Comparison of ENCODE assay signal across 17 cellular contexts in the genomic region with DNA sequence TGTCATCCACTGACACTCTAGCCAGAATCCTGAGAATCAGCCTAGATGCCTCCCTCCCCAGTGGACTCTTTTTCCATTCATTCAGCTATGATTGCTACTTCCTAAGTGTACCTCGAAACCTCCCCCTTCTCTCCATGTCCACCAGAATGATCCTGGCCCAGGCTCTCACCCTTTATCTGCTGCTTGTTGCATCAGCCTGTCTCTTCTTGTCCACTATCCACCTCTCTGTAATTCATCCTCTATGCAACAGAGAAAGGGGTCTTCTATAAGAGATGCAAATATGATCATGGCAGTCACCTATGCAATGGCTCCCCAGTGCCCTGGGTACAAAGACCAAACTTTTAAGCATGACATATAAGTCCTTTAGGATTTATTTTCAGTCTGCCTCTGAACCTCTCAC. TPM values are rescaled to one million over a fixed set of nuclear protein-coding genes. Genes with fewer than 3 reads are reported as not detected.
DNase-seq lines count a peak whose midpoint lies in the region; ATAC-seq, FAIRE-seq and TF ChIP-seq lines count a peak whose summit lies in the region.
"Had no signal": no experiment of that assay in that cellular context is flagged by ENCODE, and none has a peak within 500 bp of the region (broad histone marks: within the 10 kb centered on the region; RNA-seq: fewer than 3 reads in every experiment).

No MANE protein-coding gene starts in this region.

- H3K36me3 ChIP-seq in astrocyte (ENCODE audit: insufficient read depth, low read length) (no peaks in the 10 kb centered on the region), keratinocyte (ENCODE audit: control insufficient read depth in 2 of 2, extremely low read depth in 1 of 2, insufficient read depth in 2 of 2, low read length in 2 of 2) (no peaks in the 10 kb centered on the region), OCI-LY7 (ENCODE audit: insufficient read depth, low read length) (no peaks in the 10 kb centered on the region)

- no peaks in the 10 kb centered on the region for H3K79me2 ChIP-seq in astrocyte (ENCODE audit: insufficient read depth, low read length)
- H3K79me2 ChIP-seq in keratinocyte (ENCODE audit: control insufficient read depth, insufficient read depth, low read length), result no peaks in the 10 kb centered on the region
- H3K79me2 ChIP-seq in OCI-LY7 (ENCODE audit: insufficient read depth, low read depth, low read length), result no peaks in the 10 kb centered on the region

- peaks cover 7% of the 10 kb centered on the region for H3K27me3 Mint-ChIP-seq in stimulated activated naive CD8-positive, alpha-beta T cell treated with anti-CD3 and anti-CD28 coated beads, Interleukin-15, Interleukin-2, amounts not matched to agents 100 ng/mL and 50 ng/mL, for 24 hours
- no peaks in the 10 kb centered on the region for H3K27me3 Mint-ChIP-seq in astrocyte (ENCODE audit: low read depth, unreplicated experiment)

- H3K4me3 ChIP-seq in astrocyte (ENCODE audit: insufficient read depth, low read depth, low read length) (no peak overlapping the region), keratinocyte (ENCODE audit: control insufficient read depth in 2 of 3, extremely low read depth in 1 of 3, insufficient read depth in 2 of 3, low read depth in 1 of 3, low read length in 3 of 3) (no peak overlapping the region), OCI-LY7 (ENCODE audit: low read depth, low read length, poor library complexity, severe bottlenecking) (no peak overlapping the region)
- H3K4me3 ChIP-seq: GM12878, GM23248 had no signal

- H3K27ac Mint-ChIP-seq in stimulated activated naive CD8-positive, alpha-beta T cell treated with anti-CD3 and anti-CD28 coated beads, Interleukin-15, Interleukin-2, amounts not matched to agents 100 ng/mL and 50 ng/mL, for 24 hours, result peak overlapping the region; percentile 36
- no peak overlapping the region for H3K27ac Mint-ChIP-seq in astrocyte (ENCODE audit: unreplicated experiment)
- H3K27ac Mint-ChIP-seq: B cell; CD4-positive, alpha-beta T cell had no signal

- H4K20me1 ChIP-seq in astrocyte (ENCODE audit: insufficient read depth, low read length), result no peaks in the 10 kb centered on the region
- H4K20me1 ChIP-seq in keratinocyte (ENCODE audit: control insufficient read depth, extremely low read depth, insufficient read depth, low read length), result no peaks in the 10 kb centered on the region
- no peaks in the 10 kb centered on the region for H4K20me1 ChIP-seq in OCI-LY7 (ENCODE audit: insufficient read depth, low read length)

- intact Hi-C loops in OCI-LY7 (cut with micrococcal nuclease; ENCODE audit: unreplicated experiment), result loop anchor here (10.0 kb wide), 1 partner anchor 1199 kb away; no protein-coding TSS in a partner anchor

- H3K27ac ChIP-seq in astrocyte (ENCODE audit: low read depth, low read length) (no peak overlapping the region), keratinocyte (ENCODE audit: control insufficient read depth, insufficient read depth, low read length) (no peak overlapping the region), OCI-LY7 (ENCODE audit: low read depth, low read length, poor library complexity, severe bottlenecking) (no peak overlapping the region)
- H3K27ac ChIP-seq: GM23248 had no signal

- ATAC-seq in stimulated activated naive CD8-positive, alpha-beta T cell treated with anti-CD3 and anti-CD28 coated beads, Interleukin-15, Interleukin-2, amounts not matched to agents 100 U/mL and 50 U/mL, for 24 hours, result no peak
- ATAC-seq: GM12878 had no signal

- H3K9me3 ChIP-seq in astrocyte (ENCODE audit: insufficient read depth, low read depth, low read length) (no peaks in the 10 kb centered on the region), keratinocyte (ENCODE audit: control insufficient read depth, low read depth, low read length) (no peaks in the 10 kb centered on the region), OCI-LY7 (ENCODE audit: low read length) (no peaks in the 10 kb centered on the region)

- H2AFZ ChIP-seq in astrocyte (ENCODE audit: low read depth, low read length) (no peak overlapping the region), keratinocyte (ENCODE audit: control insufficient read depth, low read length) (no peak overlapping the region), OCI-LY7 (ENCODE audit: low read length) (no peak overlapping the region)
- H2AFZ ChIP-seq: GM23248 had no signal

- H3K4me1 ChIP-seq in astrocyte (ENCODE audit: insufficient read depth, low read length) (peaks cover 12% of the 10 kb centered on the region), keratinocyte (ENCODE audit: control insufficient read depth, extremely low read depth, insufficient read depth, low read length) (peaks cover 23% of the 10 kb centered on the region), OCI-LY7 (ENCODE audit: insufficient read depth, low read length, poor library complexity, severe bottlenecking) (no peaks in the 10 kb centered on the region)

- H3K27me3 ChIP-seq in astrocyte (ENCODE audit: insufficient read depth, low read length) (no peaks in the 10 kb centered on the region), keratinocyte (ENCODE audit: control insufficient read depth, extremely low read depth, insufficient read depth, low read length) (no peaks in the 10 kb centered on the region)

- CTCF ChIA-PET in OCI-LY7 (lab: Charles Lee; ENCODE audit: unreplicated experiment), result no interaction called here

- dilution Hi-C loops in keratinocyte (cut with MboI; ENCODE audit: extremely low pct_ligation_motif_present, low sequenced_read_pairs), result no loop called here

- H3K9me1 ChIP-seq in keratinocyte (ENCODE audit: control insufficient read depth, extremely low read depth, insufficient read depth, low read length), result no peaks in the 10 kb centered on the region

- H3K9me2 ChIP-seq in OCI-LY7 (ENCODE audit: insufficient read depth, low read length), result no peaks in the 10 kb centered on the region

- peaks cover 3% of the 10 kb centered on the region for H3K4me1 Mint-ChIP-seq in stimulated activated naive CD8-positive, alpha-beta T cell treated with anti-CD3 and anti-CD28 coated beads, Interleukin-15, Interleukin-2, amounts not matched to agents 100 ng/mL and 50 ng/mL, for 24 hours (ENCODE audit: low read depth)
- H3K4me1 Mint-ChIP-seq in astrocyte (ENCODE audit: low read depth, unreplicated experiment), result peaks cover 13% of the 10 kb centered on the region
- H3K4me1 Mint-ChIP-seq: B cell had no signal

- H3K9me3 Mint-ChIP-seq in stimulated activated naive CD8-positive, alpha-beta T cell treated with anti-CD3 and anti-CD28 coated beads, Interleukin-15, Interleukin-2, amounts not matched to agents 100 ng/mL and 50 ng/mL, for 24 hours, result no peaks in the 10 kb centered on the region
- peaks cover 2% of the 10 kb centered on the region for H3K9me3 Mint-ChIP-seq in astrocyte (ENCODE audit: unreplicated experiment)
- H3K9me3 Mint-ChIP-seq: CD4-positive, alpha-beta T cell had no signal

- FAIRE-seq in astrocyte (lab: Jason Lieb, UNC) (no peak), keratinocyte (lab: Jason Lieb, UNC) (peak; percentile 9)
- FAIRE-seq: GM12878, GM18507, H54, HTR-8/SVneo had no signal

- POLR2A ChIA-PET in OCI-LY7 (lab: Charles Lee), result no interaction called here

- peak overlapping the region; percentile 30 for H3K4me2 ChIP-seq in astrocyte (ENCODE audit: low read length)
- H3K4me2 ChIP-seq in keratinocyte (ENCODE audit: control insufficient read depth, extremely low read depth, insufficient read depth, low read depth, low read length), result no peak overlapping the region
- no peak overlapping the region for H3K4me2 ChIP-seq in OCI-LY7 (ENCODE audit: low read length)

- H3K4me3 Mint-ChIP-seq in stimulated activated naive CD8-positive, alpha-beta T cell treated with anti-CD3 and anti-CD28 coated beads, Interleukin-15, Interleukin-2, amounts not matched to agents 100 ng/mL and 50 ng/mL, for 24 hours, result no peak overlapping the region
- H3K4me3 Mint-ChIP-seq in astrocyte (ENCODE audit: unreplicated experiment), result no peak overlapping the region
- H3K4me3 Mint-ChIP-seq: B cell; CD4-positive, alpha-beta T cell had no signal

- H3K9ac ChIP-seq in astrocyte (ENCODE audit: low read length), result no peak overlapping the region
- no peak overlapping the region for H3K9ac ChIP-seq in keratinocyte (ENCODE audit: control insufficient read depth, extremely low read depth, insufficient read depth, low read length)
- H3K9ac ChIP-seq: GM23248 had no signal

- BruUV-seq in OCI-LY7 (replicated peaks; lab: Mats Ljungman, UMichigan), result no TSS peak

- no peak for DNase-seq in stimulated activated naive CD8-positive, alpha-beta T cell treated with anti-CD3 and anti-CD28 coated beads, Interleukin-15, Interleukin-2, amounts not matched to agents 100 U/mL and 50 U/mL, for 24 hours
- no peak for DNase-seq in astrocyte (ENCODE audit: low read depth)
- no peak for DNase-seq in keratinocyte (ENCODE audit: low read depth, low spot score)
- DNase-seq in NOMO-1 treated with dmso at 0.1 percent for 144 hours (lab: John Stamatoyannopoulos, UW; ENCODE audit: unreplicated experiment), result no peak
- no peak for DNase-seq in activated CD4-positive, alpha-beta T cell treated with anti-CD3 and anti-CD28 coated beads, Interleukin-2, amount 50 U/mL, for 1 hour
- DNase-seq in OCI-LY7 (ENCODE audit: low spot score), result no peak
- DNase-seq: C1 segment of cervical spinal cord; Calu3; CD4-positive, alpha-beta T cell; DMS 273 treated with DMSO at 0.1 percent for 48 hours had no signal

- H3K36me3 Mint-ChIP-seq in stimulated activated naive CD8-positive, alpha-beta T cell treated with anti-CD3 and anti-CD28 coated beads, Interleukin-15, Interleukin-2, amounts not matched to agents 100 ng/mL and 50 ng/mL, for 24 hours (ENCODE audit: low read depth), result no peaks in the 10 kb centered on the region
- H3K36me3 Mint-ChIP-seq in astrocyte (ENCODE audit: low read depth, unreplicated experiment), result no peaks in the 10 kb centered on the region

- no peak for TF ChIP-seq CTCF in astrocyte (IDR thresholded peaks at IDR 0.05; ENCODE audit: insufficient read depth, low read depth, low read length)
- no peak for TF ChIP-seq CTCF in keratinocyte (optimal IDR thresholded peaks at IDR 0.05 in 1 of 3, IDR thresholded peaks at IDR 0.05 in 1 of 3, conservative IDR thresholded peaks at IDR 0.05 in 1 of 3; ENCODE audit: extremely low read depth in 1 of 3, insufficient read depth in 2 of 3, low read length in 3 of 3)
- TF ChIP-seq CTCF in OCI-LY7 (conservative IDR thresholded peaks at IDR 0.05; ENCODE audit: low read length), result no peak

RNA-seq across cellular contexts. Expression of a gene that starts 37.7 kb away (rescaled TPM):
- 100 and 101 TPM in 2 replicates for total RNA-seq in astrocyte
- polyA plus RNA-seq in keratinocyte, result 31.2 to 83.1 TPM (median 70.1 TPM) in 3 replicates
- polyA plus RNA-seq in keratinocyte (2011; ENCODE audit: low read depth), result 322 TPM
- 20.0 and 37.1 TPM in 2 replicates for polyA plus RNA-seq in keratinocyte (2011; cell fraction: cytosol; rRNA removed)
- polyA plus RNA-seq in keratinocyte (2011; cell fraction: nucleus; rRNA removed), result 170 and 226 TPM in 2 replicates
- 43.2 and 179 TPM in 2 replicates for polyA plus RNA-seq in keratinocyte (2012; ENCODE audit: low replicate concordance)
- 28.4 to 46.4 TPM (median 36.4 TPM) in 3 replicates for polyA minus RNA-seq in keratinocyte
- 76.4 TPM for polyA minus RNA-seq in keratinocyte (2011; cell fraction: cytosol; rRNA and poly(A)+ RNA removed)
- polyA minus RNA-seq in keratinocyte (2011; cell fraction: nucleus; rRNA and poly(A)+ RNA removed), result 198 and 206 TPM in 2 replicates
- 7.7 and 8.1 TPM in 2 replicates for total RNA-seq in OCI-LY7 (2014; rRNA removed; shearing (Covaris generic))
- 4.2 and 5.3 TPM in 2 replicates for total RNA-seq in OCI-LY7 (2022)

RNA-seq across cellular contexts. Expression of a gene that starts 46.3 kb away (rescaled TPM):
- total RNA-seq in astrocyte (32.3 and 38.1 TPM in 2 replicates), OCI-LY7 (2022) (48.8 and 53.2 TPM in 2 replicates)
- polyA plus RNA-seq in keratinocyte, result 9.5 to 25.9 TPM (median 21.9 TPM) in 3 replicates
- 34.8 TPM for polyA plus RNA-seq in keratinocyte (2011; ENCODE audit: low read depth)
- polyA plus RNA-seq in keratinocyte (2011; cell fraction: cytosol; rRNA removed), result 3.7 and 7.7 TPM in 2 replicates
- 39.0 and 54.7 TPM in 2 replicates for polyA plus RNA-seq in keratinocyte (2011; cell fraction: nucleus; rRNA removed)
- 5.3 and 10.4 TPM in 2 replicates for polyA plus RNA-seq in keratinocyte (2012; ENCODE audit: low replicate concordance)
- 8.6 to 41.7 TPM (median 16.2 TPM) in 3 replicates for polyA minus RNA-seq in keratinocyte
- polyA minus RNA-seq in keratinocyte (2011; cell fraction: cytosol; rRNA and poly(A)+ RNA removed), result 8.8 TPM
- 28.7 and 52.4 TPM in 2 replicates for polyA minus RNA-seq in keratinocyte (2011; cell fraction: nucleus; rRNA and poly(A)+ RNA removed)
- 21.3 and 23.9 TPM in 2 replicates for total RNA-seq in OCI-LY7 (2014; rRNA removed; shearing (Covaris generic))

Comparison
In these comparisons a context has a peak if more than half of its experiments do, and no peak if none do; other contexts are left out.
1. RNA of a gene that starts 37.7 kb away (total RNA-seq): 100 to 101 TPM in astrocyte; 4.2 to 8.1 TPM in OCI-LY7; every median in the first group is over 10 times any median in the second.